In the genomic region with DNA sequence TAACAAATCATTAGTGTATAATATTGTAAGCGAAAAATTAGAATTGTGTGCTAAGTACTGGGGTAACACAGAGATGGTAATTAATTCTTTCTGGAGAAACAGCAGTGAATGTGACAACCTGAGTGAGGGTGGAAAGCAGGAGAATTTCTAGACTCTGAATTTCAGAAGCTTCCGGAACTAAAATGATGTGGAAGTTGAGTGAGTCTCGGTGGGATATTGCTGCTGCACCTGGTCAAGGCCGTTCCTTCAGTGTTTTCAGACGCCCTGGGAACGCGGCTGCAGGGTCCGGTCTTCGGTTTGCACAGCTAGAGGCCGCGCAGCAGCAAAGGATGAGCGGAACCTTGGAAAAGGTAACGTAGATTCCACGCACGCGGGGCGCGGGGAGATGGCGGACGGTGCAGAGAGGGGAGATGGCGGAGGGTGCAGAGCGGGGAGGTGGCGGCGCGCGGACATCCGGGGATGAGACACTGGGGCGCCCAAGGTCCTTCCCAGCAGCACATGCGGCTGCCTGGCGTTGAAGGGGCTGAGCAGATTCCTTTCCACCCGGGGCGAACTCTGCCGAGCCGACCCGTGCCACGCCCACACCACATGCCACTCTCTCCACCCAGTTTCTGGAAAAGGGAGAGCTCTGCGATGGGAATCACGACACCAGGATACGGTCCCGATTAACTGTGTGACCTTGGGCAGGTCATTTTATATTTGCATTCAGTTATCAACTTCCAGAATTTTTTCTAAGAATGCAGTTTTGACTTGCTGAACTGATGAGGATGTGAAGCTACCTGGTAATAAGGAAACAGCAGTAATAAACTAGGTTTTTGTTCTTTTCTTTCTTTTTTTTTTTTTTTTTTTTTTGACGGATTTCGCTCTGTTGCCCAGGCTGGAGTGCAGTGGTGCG, we compare ENCODE assay signal across 8 cellular contexts. TPM values are rescaled to one million over a fixed set of nuclear protein-coding genes. Genes with fewer than 3 reads are reported as not detected.
A peak's percentile ranks its signal among the peaks of the same experiment; 100 is the strongest.
DNase-seq lines count a peak whose midpoint lies in the region; ATAC-seq and TF ChIP-seq lines count a peak whose summit lies in the region.

A gene (plus strand): TSS at position 232 of the 895 bp plus-strand sequence. CDS start 98 bp downstream, at position 330.

- peak; percentile 99 for ATAC-seq in omental fat pad (ENCODE audit: low FRiP score)

- peaks cover 13% of the 10 kb centered on the region for H3K4me1 ChIP-seq in testis

- DNase-seq in GF-D8 (lab: John Stamatoyannopoulos, UW) (peak; percentile 80), HFF-Myc (ENCODE audit: extremely low read depth, low read depth) (peak; percentile 85), NB4 (ENCODE audit: low read depth) (peak; percentile 97), SK-N-MC (ENCODE audit: low read depth, low spot score) (peak; percentile 90), glomerular visceral epithelial cell (ENCODE audit: extremely low spot score) (peak; percentile 94), omental fat pad (ENCODE audit: low spot score) (peak; percentile 67), testis (peak; percentile 93)
- peak; percentile 91 for DNase-seq in activated naive CD4-positive, alpha-beta T cell treated with anti-CD3 and anti-CD28 coated beads, Interleukin-2, amount 50 U/mL, for 16 hours

- peak within 1 kb of the TSS; percentile 68 for H3K4me3 ChIP-seq in HFF-Myc (replicated peaks; ENCODE audit: low read depth, low read length)
- H3K4me3 ChIP-seq in NB4 (ENCODE audit: low read depth, low read length), result peak within 1 kb of the TSS; percentile 79
- peak within 1 kb of the TSS; percentile 95 for H3K4me3 ChIP-seq in SK-N-MC
- H3K4me3 ChIP-seq in testis, result peak within 1 kb of the TSS; percentile 70 to 72

- H3K9me3 ChIP-seq in SK-N-MC (ENCODE audit: low read depth, low read length) (no peaks in the 10 kb centered on the region), testis (no peaks in the 10 kb centered on the region)

- intact Hi-C loops in testis (cut with DNase I; ENCODE audit: low total_unique reads), result no loop called here

- H3K36me3 ChIP-seq in SK-N-MC (ENCODE audit: insufficient read depth, low read length) (peaks cover 15% of the 10 kb centered on the region), testis (ENCODE audit: low read depth, missing control alignments) (no peaks in the 10 kb centered on the region)

- TF ChIP-seq CTCF in HFF-Myc (IDR thresholded peaks at IDR 0.05; ENCODE audit: low read depth, low read length, missing control alignments) (no peak), NB4 (IDR thresholded peaks at IDR 0.05; ENCODE audit: low read depth, low read length) (no peak), omental fat pad (IDR thresholded peaks at IDR 0.05) (no peak), testis (IDR thresholded peaks at IDR 0.05) (peak in 1 of 3 experiments; percentile 27)

- peak within 1 kb of the TSS; percentile 99 for H3K27ac ChIP-seq in SK-N-MC
- H3K27ac ChIP-seq in testis, result peak within 1 kb of the TSS; percentile 69 to 80

- peak within 1 kb of the TSS; percentile 95 for H3K9ac ChIP-seq in SK-N-MC (ENCODE audit: insufficient read length)

- 3 to 4% methylated on average over 32 to 43 of the region's 43 CpGs for WGBS in testis, 2 donors

- no peaks in the 10 kb centered on the region for H3K27me3 ChIP-seq in testis

- TF ChIP-seq POLR2A in NB4 (IDR thresholded peaks at IDR 0.05; ENCODE audit: extremely low read depth, insufficient read length) (peak; percentile 60), testis (IDR thresholded peaks at IDR 0.05) (no peak)

RNA-seq across cellular contexts. Expression of the gene that starts here (rescaled TPM):
- total RNA-seq in omental fat pad (10 to 100 TPM; 10.7 to 19.8 (median 12.3) TPM), testis (10 to 100 TPM in 1 of 2 donors, 1 to 10 TPM in 1; 9.1 to 10.7 TPM)
- polyA plus RNA-seq in testis (ENCODE audit: insufficient read depth, low read depth, low replicate concordance), result 16.9 TPM

Comparison
In these comparisons a context has a peak if more than half of its experiments do, and no peak if none do; other contexts are left out.
1. Peak in every context shown above with its lines: DNase-seq, ATAC-seq, H3K4me3 ChIP-seq and H3K27ac ChIP-seq.